10 cellular contexts compared by ENCODE assay signal in the genomic region with DNA sequence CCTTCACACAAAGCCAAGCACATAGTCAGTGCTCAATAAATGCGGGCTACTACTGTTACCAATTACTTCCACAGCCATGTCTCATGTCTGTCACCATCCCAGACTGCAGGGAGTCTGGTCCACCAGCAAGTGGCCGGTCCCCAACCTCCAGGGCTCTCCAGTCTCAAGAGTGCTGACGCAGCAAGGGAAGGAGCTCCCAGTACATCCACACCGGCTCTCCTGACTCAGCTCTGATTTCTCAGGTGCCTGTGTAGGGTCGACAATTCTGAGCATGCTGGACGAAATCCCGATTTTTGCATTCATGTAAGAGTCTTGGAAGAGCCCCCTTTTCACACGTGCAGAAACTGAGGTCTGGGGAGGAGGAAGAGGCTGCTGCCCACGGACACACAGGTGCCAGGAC. TPM values are rescaled to one million over a fixed set of nuclear protein-coding genes. Genes with fewer than 3 reads are reported as not detected.
DNase-seq lines count a peak whose midpoint lies in the region; ATAC-seq and TF ChIP-seq lines count a peak whose summit lies in the region.
"Had no signal": no experiment of that assay in that cellular context is flagged by ENCODE, and none has a peak within 500 bp of the region (broad histone marks: within the 10 kb centered on the region; RNA-seq: fewer than 3 reads in every experiment).

No MANE protein-coding gene starts in this region.

- intact Hi-C loops in thyroid gland (cut with DNase I), result no loop called here
- intact Hi-C loops in esophagus muscularis mucosa (cut with DNase I), result no loop called here

- H3K27ac ChIP-seq in iPS-18a (ENCODE audit: low read length) (no peak overlapping the region), thyroid gland (no peak overlapping the region), esophagus muscularis mucosa (replicated peaks in 1 of 4) (no peak overlapping the region)

- ATAC-seq in activated naive CD4-positive, alpha-beta T cell treated with anti-CD3 and anti-CD28 coated beads, Interleukin-2, amount 50 U/mL, for 72 hours, result no peak
- ATAC-seq in activated CD8-positive, alpha-beta T cell treated with anti-CD3 and anti-CD28 coated beads, Interleukin-2, amount 10 ng/mL, durations not matched to agents 7 days and 5 days, result no peak
- ATAC-seq in GM19452 (IDR thresholded peaks at IDR 0.05; ENCODE audit: unreplicated experiment) (no peak), GM21447 (IDR thresholded peaks at IDR 0.05; ENCODE audit: unreplicated experiment) (no peak)

- CTCF ChIA-PET in activated naive CD4-positive, alpha-beta T cell treated with anti-CD3 and anti-CD28 coated beads, Interleukin-2, amount 10 ng/mL, durations not matched to agents 7 days and 5 days (lab: Charles Lee), result interaction anchor here (0.8 kb wide), 1 partner anchor 11 kb away, joined by 3 read pairs; no protein-coding TSS in a partner anchor
- CTCF ChIA-PET in activated CD8-positive, alpha-beta T cell treated with anti-CD3 and anti-CD28 coated beads, Interleukin-2, amount 10 ng/mL, durations not matched to agents 7 days and 5 days (lab: Charles Lee), result no interaction called here

- H3K9me3 Mint-ChIP-seq in activated naive CD4-positive, alpha-beta T cell treated with anti-CD3 and anti-CD28 coated beads, Interleukin-2, amount 10 ng/mL, durations not matched to agents 7 days and 5 days, result no peaks in the 10 kb centered on the region
- no peaks in the 10 kb centered on the region for H3K9me3 Mint-ChIP-seq in activated naive CD4-positive, alpha-beta T cell treated with anti-CD3 and anti-CD28 coated beads, Interleukin-2, amount 50 U/mL, for 72 hours
- no peaks in the 10 kb centered on the region for H3K9me3 Mint-ChIP-seq in activated CD8-positive, alpha-beta T cell treated with anti-CD3 and anti-CD28 coated beads, Interleukin-2, amount 10 ng/mL, durations not matched to agents 7 days and 5 days (ENCODE audit: insufficient read depth)
- H3K9me3 Mint-ChIP-seq: CD8-positive, alpha-beta T cell had no signal

- H3K9ac ChIP-seq in iPS-18a (ENCODE audit: low read length), result no peak overlapping the region

- POLR2A ChIA-PET in activated CD8-positive, alpha-beta T cell treated with anti-CD3 and anti-CD28 coated beads, Interleukin-2, amount 10 ng/mL, durations not matched to agents 7 days and 5 days (lab: Charles Lee), result no interaction called here

- peaks cover 11% of the 10 kb centered on the region for H3K4me1 Mint-ChIP-seq in activated naive CD4-positive, alpha-beta T cell treated with anti-CD3 and anti-CD28 coated beads, Interleukin-2, amount 10 ng/mL, durations not matched to agents 7 days and 5 days
- H3K4me1 Mint-ChIP-seq in activated CD8-positive, alpha-beta T cell treated with anti-CD3 and anti-CD28 coated beads, Interleukin-2, amount 10 ng/mL, durations not matched to agents 7 days and 5 days (ENCODE audit: low read depth), result peaks cover 6% of the 10 kb centered on the region

- H3K4me3 ChIP-seq in iPS-18a (ENCODE audit: low read length), result peak overlapping the region; percentile 75
- no peak overlapping the region for H3K4me3 ChIP-seq in thyroid gland (replicated peaks in 1 of 3)
- H3K4me3 ChIP-seq in esophagus muscularis mucosa, result peak overlapping the region in 2 of 4 donors; percentile 35 to 55

- no peak for TF ChIP-seq POLR2A in thyroid gland (IDR thresholded peaks at IDR 0.05)
- TF ChIP-seq POLR2A in esophagus muscularis mucosa (IDR thresholded peaks at IDR 0.05; ENCODE audit: low read depth), result no peak

- H3K27me3 Mint-ChIP-seq in activated naive CD4-positive, alpha-beta T cell treated with anti-CD3 and anti-CD28 coated beads, Interleukin-2, amount 10 ng/mL, durations not matched to agents 7 days and 5 days, result peaks cover 66% of the 10 kb centered on the region
- peaks cover 12% of the 10 kb centered on the region for H3K27me3 Mint-ChIP-seq in activated CD8-positive, alpha-beta T cell treated with anti-CD3 and anti-CD28 coated beads, Interleukin-2, amount 10 ng/mL, durations not matched to agents 7 days and 5 days (ENCODE audit: low read depth)

- H3K9me3 ChIP-seq in iPS-18a (ENCODE audit: control insufficient read depth, low read depth, low read length), result no peaks in the 10 kb centered on the region
- no peaks in the 10 kb centered on the region for H3K9me3 ChIP-seq in thyroid gland
- no peaks in the 10 kb centered on the region for H3K9me3 ChIP-seq in esophagus muscularis mucosa

- H3K4me1 ChIP-seq in iPS-18a (ENCODE audit: control insufficient read depth, low read depth, low read length) (peaks cover 7% of the 10 kb centered on the region), thyroid gland (peaks cover 0 to 11% of the 10 kb centered on the region in 2 donors), esophagus muscularis mucosa (peaks cover 10 to 12% (median 10%) of the 10 kb centered on the region in 4 donors)

- DNase-seq in activated naive CD4-positive, alpha-beta T cell treated with anti-CD3 and anti-CD28 coated beads, Interleukin-2, amount 10 ng/mL, durations not matched to agents 7 days and 5 days, result no peak
- no peak for DNase-seq in activated naive CD4-positive, alpha-beta T cell treated with anti-CD3 and anti-CD28 coated beads, Interleukin-2, amount 50 U/mL, for 72 hours (ENCODE audit: low spot score in 2 of 2)
- DNase-seq in activated CD8-positive, alpha-beta T cell treated with anti-CD3 and anti-CD28 coated beads, Interleukin-2, amount 10 ng/mL, durations not matched to agents 7 days and 5 days, result no peak
- DNase-seq in thyroid gland (peak; percentile 46 to 53), esophagus muscularis mucosa (ENCODE audit: extremely low spot score) (no peak)

- peaks cover 32% of the 10 kb centered on the region for H3K27me3 ChIP-seq in iPS-18a (ENCODE audit: control insufficient read depth, insufficient read depth, low read length)
- no peaks in the 10 kb centered on the region for H3K27me3 ChIP-seq in thyroid gland
- peaks cover 0 to 43% (median 0%) of the 10 kb centered on the region in 4 donors for H3K27me3 ChIP-seq in esophagus muscularis mucosa

- no peak for TF ChIP-seq EP300 in esophagus muscularis mucosa (IDR thresholded peaks at IDR 0.05)

- H3K36me3 Mint-ChIP-seq in activated naive CD4-positive, alpha-beta T cell treated with anti-CD3 and anti-CD28 coated beads, Interleukin-2, amount 10 ng/mL, durations not matched to agents 7 days and 5 days, result no peaks in the 10 kb centered on the region
- no peaks in the 10 kb centered on the region for H3K36me3 Mint-ChIP-seq in activated naive CD4-positive, alpha-beta T cell treated with anti-CD3 and anti-CD28 coated beads, Interleukin-2, amount 50 U/mL, for 72 hours
- no peaks in the 10 kb centered on the region for H3K36me3 Mint-ChIP-seq in activated CD8-positive, alpha-beta T cell treated with anti-CD3 and anti-CD28 coated beads, Interleukin-2, amount 10 ng/mL, durations not matched to agents 7 days and 5 days (ENCODE audit: low read depth)
- H3K36me3 Mint-ChIP-seq: CD8-positive, alpha-beta T cell had no signal

- no peak overlapping the region for H3K27ac Mint-ChIP-seq in activated naive CD4-positive, alpha-beta T cell treated with anti-CD3 and anti-CD28 coated beads, Interleukin-2, amount 10 ng/mL, durations not matched to agents 7 days and 5 days
- H3K27ac Mint-ChIP-seq in activated naive CD4-positive, alpha-beta T cell treated with anti-CD3 and anti-CD28 coated beads, Interleukin-2, amount 50 U/mL, for 72 hours, result peak overlapping the region in 1 of 2 donors; percentile 42
- no peak overlapping the region for H3K27ac Mint-ChIP-seq in activated CD8-positive, alpha-beta T cell treated with anti-CD3 and anti-CD28 coated beads, Interleukin-2, amount 10 ng/mL, durations not matched to agents 7 days and 5 days
- H3K27ac Mint-ChIP-seq: CD8-positive, alpha-beta T cell had no signal

- WGBS in thyroid gland, 2 donors, result 37 to 40% methylated on average over 7 of the region's 9 CpGs
- 75% methylated on average over 2 of the region's 9 CpGs for WGBS in esophagus muscularis mucosa

- peak overlapping the region; percentile 54 for H3K4me3 Mint-ChIP-seq in activated naive CD4-positive, alpha-beta T cell treated with anti-CD3 and anti-CD28 coated beads, Interleukin-2, amount 10 ng/mL, durations not matched to agents 7 days and 5 days
- peak overlapping the region; percentile 59 for H3K4me3 Mint-ChIP-seq in activated CD8-positive, alpha-beta T cell treated with anti-CD3 and anti-CD28 coated beads, Interleukin-2, amount 10 ng/mL, durations not matched to agents 7 days and 5 days

- no peak for TF ChIP-seq CTCF in thyroid gland (IDR thresholded peaks at IDR 0.05)
- TF ChIP-seq CTCF in esophagus muscularis mucosa (IDR thresholded peaks at IDR 0.05), result no peak

- H3K36me3 ChIP-seq in iPS-18a (ENCODE audit: control insufficient read depth, low read depth, low read length) (no peaks in the 10 kb centered on the region), thyroid gland (no peaks in the 10 kb centered on the region), esophagus muscularis mucosa (no peaks in the 10 kb centered on the region)

RNA-seq across cellular contexts. Expression of a gene that starts 10.3 kb away (rescaled TPM):
- total RNA-seq in activated naive CD4-positive, alpha-beta T cell treated with anti-CD3 and anti-CD28 coated beads, Interleukin-2, amount 50 U/mL, for 72 hours, result 1 to 10 TPM in 1 of 2 donors, under 1 TPM in 1; 0.18 to 2.1 TPM
- total RNA-seq in activated CD8-positive, alpha-beta T cell treated with anti-CD3 and anti-CD28 coated beads, Interleukin-2, amount 10 ng/mL, durations not matched to agents 7 days and 5 days, result 1 to 10 TPM; 4.2 to 4.7 TPM
- total RNA-seq in thyroid gland (under 1 TPM in 3 of 4 donors, not detected in 1; 0.27 to 0.44 (median 0.33) TPM), esophagus muscularis mucosa (1 to 10 TPM; 1.2 to 2.7 (median 2.0) TPM)

RNA-seq across cellular contexts. Expression of a gene that starts 31.4 kb away (rescaled TPM):
- not detected for total RNA-seq in activated naive CD4-positive, alpha-beta T cell treated with anti-CD3 and anti-CD28 coated beads, Interleukin-2, amount 50 U/mL, for 72 hours
- not detected for total RNA-seq in activated CD8-positive, alpha-beta T cell treated with anti-CD3 and anti-CD28 coated beads, Interleukin-2, amount 10 ng/mL, durations not matched to agents 7 days and 5 days
- total RNA-seq in thyroid gland (not detected), esophagus muscularis mucosa (not detected)
- total RNA-seq: CD8-positive, alpha-beta T cell; kidney had no signal

Comparison
In these comparisons a context has a peak if more than half of its experiments do, and no peak if none do; other contexts are left out.
1. DNase-seq: peak in thyroid gland (2 of 2); none in activated naive CD4-positive, alpha-beta T cell treated with anti-CD3 and anti-CD28 coated beads, Interleukin-2, amount 10 ng/mL, durations not matched to agents 7 days and 5 days (single experiment), activated naive CD4-positive, alpha-beta T cell treated with anti-CD3 and anti-CD28 coated beads, Interleukin-2, amount 50 U/mL, for 72 hours (0 of 2), activated CD8-positive, alpha-beta T cell treated with anti-CD3 and anti-CD28 coated beads, Interleukin-2, amount 10 ng/mL, durations not matched to agents 7 days and 5 days (single experiment) and esophagus muscularis mucosa (single experiment).